In the genomic region with DNA sequence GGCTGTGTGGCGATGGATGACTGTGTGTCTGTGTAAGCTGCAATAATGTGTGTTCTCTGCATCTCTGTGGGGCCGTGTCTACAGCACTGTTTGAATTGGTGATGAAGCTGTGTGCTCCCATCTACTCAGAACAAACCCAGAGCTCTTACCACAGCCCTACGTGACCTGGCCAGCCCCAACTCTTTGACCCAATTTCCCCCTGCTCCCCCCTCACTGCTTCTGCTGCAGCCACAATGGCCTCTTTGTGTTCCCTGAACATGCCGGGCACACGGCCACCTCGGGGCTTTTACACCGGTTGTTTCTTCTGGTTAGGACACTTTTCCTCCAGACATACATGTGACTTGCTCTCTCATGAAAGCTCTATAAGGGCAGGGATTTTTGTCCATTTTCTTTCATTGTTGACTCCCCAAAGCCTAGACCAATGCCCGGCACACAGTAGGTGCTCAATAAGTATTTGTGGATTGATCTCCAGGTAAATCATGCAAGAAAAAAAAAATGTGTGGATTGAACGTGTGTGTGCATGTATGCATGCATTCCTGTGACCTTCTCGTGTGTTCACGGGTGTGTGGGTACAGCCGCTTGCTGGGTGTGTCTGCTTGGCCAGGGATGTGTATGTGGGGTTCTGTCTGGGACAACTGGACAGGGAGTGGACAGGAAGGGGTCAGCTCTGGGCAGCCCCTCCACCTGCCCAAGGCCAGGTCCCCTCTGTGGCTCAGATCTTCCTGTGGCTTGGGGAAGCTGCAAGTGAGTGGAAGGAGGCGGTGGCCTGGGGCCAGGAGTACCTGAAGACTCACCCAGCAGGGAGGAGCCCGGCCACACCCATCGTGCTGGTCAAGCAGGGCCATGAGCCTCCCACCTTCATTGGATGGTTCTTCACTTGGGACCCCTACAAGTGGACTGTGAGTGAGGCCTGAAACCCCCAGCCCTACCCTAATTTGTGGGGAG, we compare ENCODE assay signal across 1 cellular context.
TF ChIP-seq lines count a peak whose summit lies in the region.

No MANE protein-coding gene starts in this region.

TF ChIP-seq in HepG2, 621 proteins besides CTCF, POLR2A, EP300 and RAD21 (continued from another document and continues in another):
- TF ChIP-seq, protein P1, sequence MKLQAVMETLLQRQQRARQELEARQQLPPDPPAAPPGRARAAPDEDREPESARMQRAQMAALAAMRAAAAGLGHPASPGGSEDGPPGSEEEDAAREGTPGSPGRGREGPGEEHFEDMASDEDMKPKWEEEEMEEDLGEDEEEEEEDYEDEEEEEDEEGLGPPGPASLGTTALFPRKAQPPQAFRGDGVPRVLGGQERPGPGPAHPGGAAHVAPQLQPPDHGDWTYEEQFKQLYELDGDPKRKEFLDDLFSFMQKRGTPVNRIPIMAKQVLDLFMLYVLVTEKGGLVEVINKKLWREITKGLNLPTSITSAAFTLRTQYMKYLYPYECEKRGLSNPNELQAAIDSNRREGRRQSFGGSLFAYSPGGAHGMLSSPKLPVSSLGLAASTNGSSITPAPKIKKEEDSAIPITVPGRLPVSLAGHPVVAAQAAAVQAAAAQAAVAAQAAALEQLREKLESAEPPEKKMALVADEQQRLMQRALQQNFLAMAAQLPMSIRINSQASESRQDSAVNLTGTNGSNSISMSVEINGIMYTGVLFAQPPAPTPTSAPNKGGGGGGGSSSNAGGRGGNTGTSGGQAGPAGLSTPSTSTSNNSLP (IDR thresholded peaks at IDR 0.05; ENCODE audit: low read depth, low read length), result no peak
- TF ChIP-seq, protein P2, sequence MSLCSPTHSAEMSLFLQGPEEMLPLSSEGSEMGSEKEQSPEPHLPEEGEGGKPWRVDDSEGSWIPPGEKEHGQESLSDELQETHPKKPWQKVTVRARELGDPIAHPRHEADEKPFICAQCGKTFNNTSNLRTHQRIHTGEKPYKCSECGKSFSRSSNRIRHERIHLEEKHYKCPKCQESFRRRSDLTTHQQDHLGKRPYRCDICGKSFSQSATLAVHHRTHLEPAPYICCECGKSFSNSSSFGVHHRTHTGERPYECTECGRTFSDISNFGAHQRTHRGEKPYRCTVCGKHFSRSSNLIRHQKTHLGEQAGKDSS (CRISPR knock-in tag; IDR thresholded peaks at IDR 0.05; ENCODE audit: borderline replicate concordance, low read depth), result no peak
- TF ChIP-seq JUND (CRISPR knock-in tag; IDR thresholded peaks at IDR 0.05) (no peak), ZKSCAN1 (IDR thresholded peaks at IDR 0.05; ENCODE audit: low read length) (peak; percentile 89), ZBTB4 (CRISPR knock-in tag; IDR thresholded peaks at IDR 0.05; ENCODE audit: borderline replicate concordance) (no peak), POLR2AphosphoS5 (IDR thresholded peaks at IDR 0.05; ENCODE audit: low read depth, low read length) (no peak), KDM4B (CRISPR knock-in tag; IDR thresholded peaks at IDR 0.05) (no peak), EHMT2 (IDR thresholded peaks at IDR 0.05; ENCODE audit: borderline replicate concordance, low read depth, low read length) (no peak), NKX3-1 (CRISPR knock-in tag; IDR thresholded peaks at IDR 0.05) (no peak; the same call in 1 of the 2 replicates), TOE1 (CRISPR knock-in tag; IDR thresholded peaks at IDR 0.05) (no peak), ZBTB34 (CRISPR knock-in tag; IDR thresholded peaks at IDR 0.05) (no peak), REXO4 (CRISPR knock-in tag; IDR thresholded peaks at IDR 0.05; ENCODE audit: borderline replicate concordance) (no peak), YEATS4 (CRISPR knock-in tag; IDR thresholded peaks at IDR 0.05; ENCODE audit: borderline replicate concordance) (no peak; the same call in 1 of the 2 replicates), ZSCAN9 (CRISPR knock-in tag; IDR thresholded peaks at IDR 0.05; ENCODE audit: borderline replicate concordance) (no peak), KLF6 (CRISPR knock-in tag; IDR thresholded peaks at IDR 0.05) (no peak), ZNF710 (CRISPR knock-in tag; IDR thresholded peaks at IDR 0.05; ENCODE audit: borderline replicate concordance) (no peak), CAMTA2 (CRISPR knock-in tag; IDR thresholded peaks at IDR 0.05; ENCODE audit: borderline replicate concordance) (0 out of 2 replicates have a peak, but pooled peaks have one; percentile 36), ERF (CRISPR knock-in tag; IDR thresholded peaks at IDR 0.05) (no peak), MED13 (CRISPR knock-in tag; IDR thresholded peaks at IDR 0.05) (no peak), BCL6 (CRISPR knock-in tag; IDR thresholded peaks at IDR 0.05) (peak; percentile 12; the same call in 1 of the 2 replicates), SAFB2 (CRISPR knock-in tag; IDR thresholded peaks at IDR 0.05; ENCODE audit: borderline replicate concordance, low read depth) (no peak), FOXA1 (IDR thresholded peaks at IDR 0.05) (no peak), FOXA1 (CRISPR knock-in tag; IDR thresholded peaks at IDR 0.05) (no peak), MTF2 (CRISPR knock-in tag; IDR thresholded peaks at IDR 0.05; ENCODE audit: borderline replicate concordance) (no peak), SMYD3 (CRISPR knock-in tag; IDR thresholded peaks at IDR 0.05) (no peak), FIP1L1 (IDR thresholded peaks at IDR 0.05; ENCODE audit: borderline replicate concordance, insufficient read depth, low read depth, low read length) (no peak), RBFOX2 (IDR thresholded peaks at IDR 0.05; ENCODE audit: low read depth, low read length) (no peak), JARID2 (CRISPR knock-in tag; IDR thresholded peaks at IDR 0.05; ENCODE audit: insufficient replicate concordance) (no peak), TBP (CRISPR knock-in tag; IDR thresholded peaks at IDR 0.05) (no peak), SIN3B (IDR thresholded peaks at IDR 0.05; ENCODE audit: low read length) (no peak), RNF219 (CRISPR knock-in tag; IDR thresholded peaks at IDR 0.05) (no peak), ZNF644 (CRISPR knock-in tag; IDR thresholded peaks at IDR 0.05; ENCODE audit: low read depth) (no peak), KLF16 (CRISPR knock-in tag; IDR thresholded peaks at IDR 0.05) (0 out of 4 replicates have a peak, but pooled peaks of 1 of the 2 experiments have one; percentile 15), NONO (IDR thresholded peaks at IDR 0.05) (no peak), NONO (CRISPR knock-in tag; conservative IDR thresholded peaks at IDR 0.05) (no peak), ZNF678 (CRISPR knock-in tag; IDR thresholded peaks at IDR 0.05) (no peak), RXRA (CRISPR knock-in tag; IDR thresholded peaks at IDR 0.05) (peak; percentile 95)
- TF ChIP-seq, protein P3, sequence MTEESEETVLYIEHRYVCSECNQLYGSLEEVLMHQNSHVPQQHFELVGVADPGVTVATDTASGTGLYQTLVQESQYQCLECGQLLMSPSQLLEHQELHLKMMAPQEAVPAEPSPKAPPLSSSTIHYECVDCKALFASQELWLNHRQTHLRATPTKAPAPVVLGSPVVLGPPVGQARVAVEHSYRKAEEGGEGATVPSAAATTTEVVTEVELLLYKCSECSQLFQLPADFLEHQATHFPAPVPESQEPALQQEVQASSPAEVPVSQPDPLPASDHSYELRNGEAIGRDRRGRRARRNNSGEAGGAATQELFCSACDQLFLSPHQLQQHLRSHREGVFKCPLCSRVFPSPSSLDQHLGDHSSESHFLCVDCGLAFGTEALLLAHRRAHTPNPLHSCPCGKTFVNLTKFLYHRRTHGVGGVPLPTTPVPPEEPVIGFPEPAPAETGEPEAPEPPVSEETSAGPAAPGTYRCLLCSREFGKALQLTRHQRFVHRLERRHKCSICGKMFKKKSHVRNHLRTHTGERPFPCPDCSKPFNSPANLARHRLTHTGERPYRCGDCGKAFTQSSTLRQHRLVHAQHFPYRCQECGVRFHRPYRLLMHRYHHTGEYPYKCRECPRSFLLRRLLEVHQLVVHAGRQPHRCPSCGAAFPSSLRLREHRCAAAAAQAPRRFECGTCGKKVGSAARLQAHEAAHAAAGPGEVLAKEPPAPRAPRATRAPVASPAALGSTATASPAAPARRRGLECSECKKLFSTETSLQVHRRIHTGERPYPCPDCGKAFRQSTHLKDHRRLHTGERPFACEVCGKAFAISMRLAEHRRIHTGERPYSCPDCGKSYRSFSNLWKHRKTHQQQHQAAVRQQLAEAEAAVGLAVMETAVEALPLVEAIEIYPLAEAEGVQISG (CRISPR knock-in tag; IDR thresholded peaks at IDR 0.05), result peak; percentile 7; the same call in 1 of the 2 replicates
- TF ChIP-seq, protein P4, sequence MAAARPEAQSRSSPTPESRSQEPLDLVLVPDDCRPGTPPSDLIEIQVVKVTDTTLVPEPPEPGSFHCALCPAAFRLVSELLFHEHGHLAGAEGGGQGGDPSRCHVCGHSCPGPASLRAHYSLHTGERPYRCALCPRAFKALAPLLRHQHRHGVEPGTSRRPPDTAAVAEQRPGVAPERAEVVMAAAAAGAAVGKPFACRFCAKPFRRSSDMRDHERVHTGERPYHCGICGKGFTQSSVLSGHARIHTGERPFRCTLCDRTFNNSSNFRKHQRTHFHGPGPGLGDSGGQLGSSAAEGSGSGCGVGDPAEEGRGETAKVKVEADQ (CRISPR knock-in tag; IDR thresholded peaks at IDR 0.05; ENCODE audit: borderline replicate concordance), result no peak
- TF ChIP-seq, protein P5, sequence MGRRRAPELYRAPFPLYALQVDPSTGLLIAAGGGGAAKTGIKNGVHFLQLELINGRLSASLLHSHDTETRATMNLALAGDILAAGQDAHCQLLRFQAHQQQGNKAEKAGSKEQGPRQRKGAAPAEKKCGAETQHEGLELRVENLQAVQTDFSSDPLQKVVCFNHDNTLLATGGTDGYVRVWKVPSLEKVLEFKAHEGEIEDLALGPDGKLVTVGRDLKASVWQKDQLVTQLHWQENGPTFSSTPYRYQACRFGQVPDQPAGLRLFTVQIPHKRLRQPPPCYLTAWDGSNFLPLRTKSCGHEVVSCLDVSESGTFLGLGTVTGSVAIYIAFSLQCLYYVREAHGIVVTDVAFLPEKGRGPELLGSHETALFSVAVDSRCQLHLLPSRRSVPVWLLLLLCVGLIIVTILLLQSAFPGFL (CRISPR knock-in tag; IDR thresholded peaks at IDR 0.05), result no peak
- TF ChIP-seq, protein P6, sequence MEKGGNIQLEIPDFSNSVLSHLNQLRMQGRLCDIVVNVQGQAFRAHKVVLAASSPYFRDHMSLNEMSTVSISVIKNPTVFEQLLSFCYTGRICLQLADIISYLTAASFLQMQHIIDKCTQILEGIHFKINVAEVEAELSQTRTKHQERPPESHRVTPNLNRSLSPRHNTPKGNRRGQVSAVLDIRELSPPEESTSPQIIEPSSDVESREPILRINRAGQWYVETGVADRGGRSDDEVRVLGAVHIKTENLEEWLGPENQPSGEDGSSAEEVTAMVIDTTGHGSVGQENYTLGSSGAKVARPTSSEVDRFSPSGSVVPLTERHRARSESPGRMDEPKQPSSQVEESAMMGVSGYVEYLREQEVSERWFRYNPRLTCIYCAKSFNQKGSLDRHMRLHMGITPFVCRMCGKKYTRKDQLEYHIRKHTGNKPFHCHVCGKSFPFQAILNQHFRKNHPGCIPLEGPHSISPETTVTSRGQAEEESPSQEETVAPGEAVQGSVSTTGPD (CRISPR knock-in tag; IDR thresholded peaks at IDR 0.05), result no peak
